Comparison of ENCODE assay signal across 16 cellular contexts in genomic region chr9:25472085-25472607, GRCh38.
"Had no signal": no experiment of that assay in that cellular context is flagged by ENCODE, and none has a peak within 500 bp of the region (broad histone marks: within the 10 kb centered on the region; RNA-seq: fewer than 3 reads in every experiment).

No MANE protein-coding gene starts in this region.

- H3K27ac Mint-ChIP-seq: dendritic cell treated with granulocyte-macrophage colony-stimulating factor and Interleukin-4, amounts not matched to agents 40 ng/mL and 50 ng/mL, for 4 days; effector memory CD8-positive, alpha-beta T cell; naive thymus-derived CD8-positive, alpha-beta T cell; stimulated activated naive B cell treated with anti-CD40 and anti-IgM and Interleukin-4, amounts not matched to agents 10 μg/mL and 1 μg/mL and 100 μg/mL, for 72 hours; stimulated activated naive CD8-positive, alpha-beta T cell treated with anti-CD3 and anti-CD28 coated beads, Interleukin-15, amount 100 ng/mL, for 72 hours had no signal

- H3K27ac ChIP-seq: hepatocyte, right atrium auricular region, testis, transverse colon, uterus had no signal

- H3K36me3 Mint-ChIP-seq: stimulated activated naive B cell treated with anti-CD40 and anti-IgM and Interleukin-4, amounts not matched to agents 10 μg/mL and 1 μg/mL and 100 μg/mL, for 72 hours had no signal

- H2AFZ ChIP-seq: hepatocyte had no signal

- H3K9me3 ChIP-seq: testis, transverse colon, uterus had no signal

- H3K27me3 ChIP-seq: hepatocyte, right atrium auricular region, testis, transverse colon, uterus had no signal

- ATAC-seq: effector memory CD8-positive, alpha-beta T cell; left colon; naive thymus-derived CD8-positive, alpha-beta T cell; stimulated activated naive B cell treated with anti-CD40 and anti-IgM and Interleukin-4, amounts not matched to agents 10 μg/mL and 1 μg/mL and 100 μg/mL, for 72 hours; stimulated activated naive CD8-positive, alpha-beta T cell treated with anti-CD3 and anti-CD28 coated beads, Interleukin-15, amount 100 ng/mL, for 72 hours had no signal

- H3K4me2 ChIP-seq: hepatocyte had no signal

- H3K4me1 ChIP-seq: right atrium auricular region, testis, transverse colon, uterus had no signal

- DNase-seq: cerebellar nuclear complex; effector memory CD8-positive, alpha-beta T cell; foreskin melanocyte; head of caudate nucleus; left colon; naive thymus-derived CD8-positive, alpha-beta T cell; stimulated activated CD4-positive, alpha-beta T cell treated with anti-CD3 and anti-CD28 coated beads, Interleukin-4, amount 100 ng/mL, for 24 hours; stimulated activated naive B cell treated with anti-CD40 and anti-IgM and Interleukin-4, amounts not matched to agents 10 μg/mL and 1 μg/mL and 100 μg/mL, for 72 hours; stimulated activated naive CD8-positive, alpha-beta T cell treated with anti-CD3 and anti-CD28 coated beads, Interleukin-15, amount 100 ng/mL, for 72 hours; testis; transverse colon; uterus had no signal

- H3K4me1 Mint-ChIP-seq: naive thymus-derived CD8-positive, alpha-beta T cell; stimulated activated naive B cell treated with anti-CD40 and anti-IgM and Interleukin-4, amounts not matched to agents 10 μg/mL and 1 μg/mL and 100 μg/mL, for 72 hours; stimulated activated naive CD8-positive, alpha-beta T cell treated with anti-CD3 and anti-CD28 coated beads, Interleukin-15, amount 100 ng/mL, for 72 hours had no signal

- H3K4me3 ChIP-seq: hepatocyte, right atrium auricular region, testis, transverse colon, uterus had no signal

- FAIRE-seq: colon had no signal

- H3K79me2 ChIP-seq: hepatocyte had no signal

- H3K36me3 ChIP-seq: right atrium auricular region, transverse colon, uterus had no signal

- H3K4me3 Mint-ChIP-seq: dendritic cell treated with granulocyte-macrophage colony-stimulating factor and Interleukin-4, amounts not matched to agents 40 ng/mL and 50 ng/mL, for 4 days; effector memory CD8-positive, alpha-beta T cell; naive thymus-derived CD8-positive, alpha-beta T cell; stimulated activated naive B cell treated with anti-CD40 and anti-IgM and Interleukin-4, amounts not matched to agents 10 μg/mL and 1 μg/mL and 100 μg/mL, for 72 hours; stimulated activated naive CD8-positive, alpha-beta T cell treated with anti-CD3 and anti-CD28 coated beads, Interleukin-15, amount 100 ng/mL, for 72 hours had no signal
